ENCODE assay signal across 8 cellular contexts in the genomic region with DNA sequence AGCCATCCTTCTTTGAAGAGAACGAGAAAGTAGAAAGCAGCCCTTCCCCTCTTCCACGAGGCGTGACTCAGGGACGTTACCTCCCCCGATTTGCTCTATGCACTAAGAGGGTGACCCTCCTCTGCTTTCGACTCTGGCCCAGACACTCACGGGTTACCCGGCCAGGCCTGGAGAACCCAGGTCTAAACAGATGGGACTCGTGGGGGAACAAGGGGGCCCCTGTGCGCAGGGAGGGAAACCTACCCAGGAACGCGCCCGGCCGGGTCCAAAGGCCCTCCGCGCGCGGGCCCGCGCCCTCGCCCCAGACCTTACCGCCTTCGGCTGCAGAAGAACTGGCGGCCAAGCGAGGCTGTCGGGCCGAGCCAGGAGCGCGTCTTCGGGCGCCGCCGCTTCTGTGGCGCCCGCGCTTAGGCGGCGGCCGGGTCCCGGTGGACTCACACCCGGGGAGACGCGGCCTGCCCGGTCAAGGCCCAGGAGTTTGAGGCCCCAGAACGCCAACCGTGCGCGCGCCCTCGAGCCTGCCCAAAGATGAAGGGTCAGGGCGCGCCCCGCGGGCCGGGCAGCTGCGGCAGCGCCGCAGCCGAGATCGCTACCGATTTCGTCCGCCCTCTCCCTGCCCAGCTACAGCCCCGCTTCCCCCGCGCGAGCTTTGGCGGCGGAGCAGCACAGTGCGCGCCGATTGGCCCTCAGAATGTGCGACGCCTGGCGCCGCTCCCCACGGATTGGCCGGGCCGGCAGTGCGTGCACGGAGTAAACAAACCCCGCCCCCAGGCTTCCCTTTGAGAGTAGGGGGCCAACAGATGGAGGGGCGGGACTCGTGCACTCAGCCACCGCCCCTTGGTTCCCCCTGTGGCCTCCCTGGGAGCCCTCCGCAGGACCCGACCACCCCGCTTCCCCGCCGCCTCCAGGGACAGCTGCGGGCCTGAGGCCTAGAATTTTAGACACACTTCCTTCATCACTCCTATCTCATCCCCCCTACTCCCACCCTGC. TPM values are rescaled to one million over a fixed set of nuclear protein-coding genes. Genes with fewer than 3 reads are reported as not detected.
DNase-seq lines count a peak whose midpoint lies in the region; ATAC-seq and TF ChIP-seq lines count a peak whose summit lies in the region.

A gene with protein sequence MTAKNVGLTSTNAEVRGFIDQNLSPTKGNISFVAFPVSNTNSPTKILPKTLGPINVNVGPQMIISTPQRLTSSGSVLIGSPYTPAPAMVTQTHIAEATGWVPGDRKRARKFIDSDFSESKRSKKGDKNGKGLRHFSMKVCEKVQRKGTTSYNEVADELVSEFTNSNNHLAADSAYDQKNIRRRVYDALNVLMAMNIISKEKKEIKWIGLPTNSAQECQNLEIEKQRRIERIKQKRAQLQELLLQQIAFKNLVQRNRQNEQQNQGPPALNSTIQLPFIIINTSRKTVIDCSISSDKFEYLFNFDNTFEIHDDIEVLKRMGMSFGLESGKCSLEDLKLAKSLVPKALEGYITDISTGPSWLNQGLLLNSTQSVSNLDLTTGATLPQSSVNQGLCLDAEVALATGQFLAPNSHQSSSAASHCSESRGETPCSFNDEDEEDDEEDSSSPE (minus strand): TSS at position 674 of the 990 bp plus-strand sequence. CDS start 47,795 bp downstream, outside the sequence.

- H3K9me3 ChIP-seq in muscle layer of duodenum (ENCODE audit: control insufficient read depth in 1 of 2, low read length in 2 of 2) = no peaks in the 10 kb centered on the region

- H3K4me1 ChIP-seq in muscle layer of duodenum (ENCODE audit: control insufficient read depth in 1 of 2, insufficient read depth in 2 of 2, low read length in 2 of 2) = peaks cover 11 to 31% of the 10 kb centered on the region in 2 donors

- H3K27ac ChIP-seq in muscle layer of duodenum (ENCODE audit: low read length) = peak within 1 kb of the TSS; percentile 75

- ATAC-seq in GM21717 (IDR thresholded peaks at IDR 0.05; ENCODE audit: unreplicated experiment) = peak; percentile 99
- ATAC-seq in esophagus mucosa = peak; percentile 98

- DNase-seq in DMS79 (lab: John Stamatoyannopoulos, UW) = peak; percentile 62
- peak; percentile 79 for DNase-seq in Jurkat, Clone E6-1 (ENCODE audit: low read depth, low spot score)
- DNase-seq in activated T-cell treated with anti-CD3 and anti-CD28 coated beads, Interleukin-2, amount 50 U/mL, for 48 hours = peak; percentile 88 to 91
- DNase-seq in stimulated activated CD8-positive, alpha-beta memory T cell treated with anti-CD3 and anti-CD28 coated beads, Interleukin-7, amount 100 ng/mL, for 4 hours (ENCODE audit: low read depth in 2 of 2) = peak; percentile 49 to 75

- H3K36me3 ChIP-seq in muscle layer of duodenum (ENCODE audit: control insufficient read depth in 1 of 2, insufficient read depth in 2 of 2, low read length in 2 of 2) = no peaks in the 10 kb centered on the region

- peak within 1 kb of the TSS; percentile 85 for H3K4me3 ChIP-seq in Jurkat, Clone E6-1 (ENCODE audit: low read length)
- peak within 1 kb of the TSS; percentile 68 to 93 for H3K4me3 ChIP-seq in muscle layer of duodenum (ENCODE audit: low read depth in 1 of 2, low read length in 2 of 2)

- H3K27me3 ChIP-seq in muscle layer of duodenum (ENCODE audit: low read depth, low read length) = no peaks in the 10 kb centered on the region

TF ChIP-seq in PFSK-1, 5 proteins besides CTCF, POLR2A, EP300 and RAD21:
- TF ChIP-seq TAF1 (IDR thresholded peaks at IDR 0.05; ENCODE audit: borderline replicate concordance, insufficient read depth, low read length) = no peak
- TF ChIP-seq POLR2AphosphoS5 (IDR thresholded peaks at IDR 0.05; ENCODE audit: low read depth, low read length) = no peak
- no peak for TF ChIP-seq SIN3A (IDR thresholded peaks at IDR 0.05; ENCODE audit: borderline replicate concordance, insufficient read depth, low read length)
- peak; percentile 74 for TF ChIP-seq FOXP2 (optimal IDR thresholded peaks at IDR 0.05; ENCODE audit: borderline replicate concordance, extremely low read depth, extremely low read length, insufficient read depth)
- TF ChIP-seq, protein P1, sequence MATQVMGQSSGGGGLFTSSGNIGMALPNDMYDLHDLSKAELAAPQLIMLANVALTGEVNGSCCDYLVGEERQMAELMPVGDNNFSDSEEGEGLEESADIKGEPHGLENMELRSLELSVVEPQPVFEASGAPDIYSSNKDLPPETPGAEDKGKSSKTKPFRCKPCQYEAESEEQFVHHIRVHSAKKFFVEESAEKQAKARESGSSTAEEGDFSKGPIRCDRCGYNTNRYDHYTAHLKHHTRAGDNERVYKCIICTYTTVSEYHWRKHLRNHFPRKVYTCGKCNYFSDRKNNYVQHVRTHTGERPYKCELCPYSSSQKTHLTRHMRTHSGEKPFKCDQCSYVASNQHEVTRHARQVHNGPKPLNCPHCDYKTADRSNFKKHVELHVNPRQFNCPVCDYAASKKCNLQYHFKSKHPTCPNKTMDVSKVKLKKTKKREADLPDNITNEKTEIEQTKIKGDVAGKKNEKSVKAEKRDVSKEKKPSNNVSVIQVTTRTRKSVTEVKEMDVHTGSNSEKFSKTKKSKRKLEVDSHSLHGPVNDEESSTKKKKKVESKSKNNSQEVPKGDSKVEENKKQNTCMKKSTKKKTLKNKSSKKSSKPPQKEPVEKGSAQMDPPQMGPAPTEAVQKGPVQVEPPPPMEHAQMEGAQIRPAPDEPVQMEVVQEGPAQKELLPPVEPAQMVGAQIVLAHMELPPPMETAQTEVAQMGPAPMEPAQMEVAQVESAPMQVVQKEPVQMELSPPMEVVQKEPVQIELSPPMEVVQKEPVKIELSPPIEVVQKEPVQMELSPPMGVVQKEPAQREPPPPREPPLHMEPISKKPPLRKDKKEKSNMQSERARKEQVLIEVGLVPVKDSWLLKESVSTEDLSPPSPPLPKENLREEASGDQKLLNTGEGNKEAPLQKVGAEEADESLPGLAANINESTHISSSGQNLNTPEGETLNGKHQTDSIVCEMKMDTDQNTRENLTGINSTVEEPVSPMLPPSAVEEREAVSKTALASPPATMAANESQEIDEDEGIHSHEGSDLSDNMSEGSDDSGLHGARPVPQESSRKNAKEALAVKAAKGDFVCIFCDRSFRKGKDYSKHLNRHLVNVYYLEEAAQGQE (IDR thresholded peaks at IDR 0.05; ENCODE audit: insufficient read depth in 1 of 2, low read depth in 2 of 2, low read length in 2 of 2) = no peak

RNA-seq across cellular contexts. Expression of the gene that starts here (rescaled TPM):
- 98.0 TPM for polyA plus RNA-seq in Jurkat, Clone E6-1 (2012; ENCODE audit: insufficient read depth, insufficient read length)
- polyA plus RNA-seq in PFSK-1 (2012; ENCODE audit: insufficient read length, low read depth) = 3.2 TPM
- total RNA-seq in esophagus mucosa = 20.8 TPM

Comparison
In these comparisons a context has a peak if more than half of its experiments do, and no peak if none do; other contexts are left out.
1. Peak in every context shown above with its lines: DNase-seq, ATAC-seq, H3K4me3 ChIP-seq and H3K27ac ChIP-seq.